1 cellular context compared by ENCODE assay signal in genomic region chr16:82699262-82699661, GRCh38.
TF ChIP-seq lines count a peak whose summit lies in the region.

No MANE protein-coding gene starts in this region.

TF ChIP-seq in SK-N-SH treated with all-trans-retinoic acid at 6 μM for 48 hours, 23 proteins besides CTCF, POLR2A, EP300 and RAD21 (continued from another document):
- no peak for TF ChIP-seq ZNF565 (CRISPR knock-in tag; conservative IDR thresholded peaks at IDR 0.05; ENCODE audit: low read depth)
- no peak for TF ChIP-seq ZFP3 (CRISPR knock-in tag; IDR thresholded peaks at IDR 0.05)
- TF ChIP-seq PPARA (CRISPR knock-in tag; IDR thresholded peaks at IDR 0.05; ENCODE audit: borderline replicate concordance), result no peak
- no peak for TF ChIP-seq GLIS3 (CRISPR knock-in tag; IDR thresholded peaks at IDR 0.05)
- TF ChIP-seq PATZ1 (CRISPR knock-in tag; IDR thresholded peaks at IDR 0.05; ENCODE audit: borderline replicate concordance), result no peak
- TF ChIP-seq TSHZ2 (CRISPR knock-in tag; IDR thresholded peaks at IDR 0.05), result no peak
- no peak for TF ChIP-seq ISL1 (CRISPR knock-in tag; IDR thresholded peaks at IDR 0.05)
- no peak for TF ChIP-seq OSR1 (CRISPR knock-in tag; IDR thresholded peaks at IDR 0.05)
- no peak for TF ChIP-seq SNAI2 (CRISPR knock-in tag; IDR thresholded peaks at IDR 0.05)
- no peak for TF ChIP-seq ZNF8 (CRISPR knock-in tag; IDR thresholded peaks at IDR 0.05)
- no peak for TF ChIP-seq ZC3H10 (CRISPR knock-in tag; IDR thresholded peaks at IDR 0.05)
